10 cellular contexts compared by ENCODE assay signal in the genomic region with DNA sequence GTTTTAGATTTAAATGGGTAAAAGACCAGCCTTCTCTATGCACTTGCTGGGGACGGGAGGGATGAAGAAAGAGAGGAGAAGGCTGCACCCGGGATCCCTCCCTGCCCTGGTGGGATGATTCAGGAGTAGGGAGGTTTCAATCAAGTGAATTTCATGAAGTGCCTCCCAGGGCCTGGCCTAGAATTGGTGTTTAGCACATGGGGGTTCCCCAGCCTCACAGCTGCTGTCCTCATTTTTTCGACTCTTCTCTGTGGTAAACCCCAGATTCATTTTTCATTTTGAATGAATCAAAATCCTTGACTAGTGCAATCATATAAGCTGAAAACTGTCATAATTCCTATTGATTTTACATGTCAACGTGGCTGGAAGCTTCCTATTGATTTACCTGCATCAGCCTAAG.
DNase-seq lines count a peak whose midpoint lies in the region; ATAC-seq and TF ChIP-seq lines count a peak whose summit lies in the region.
"Had no signal": no experiment of that assay in that cellular context is flagged by ENCODE, and none has a peak within 500 bp of the region (broad histone marks: within the 10 kb centered on the region; RNA-seq: fewer than 3 reads in every experiment).

No MANE protein-coding gene starts in this region.

- H3K27me3 ChIP-seq in A673 (replicated peaks; ENCODE audit: insufficient read depth, low read depth, low read length, poor library complexity), result no peaks in the 10 kb centered on the region

- no TSS peak for BruUV-seq in A673 (replicated peaks; lab: Mats Ljungman, UMichigan)

- H3K4me3 Mint-ChIP-seq in activated CD4-positive, alpha-beta memory T cell treated with anti-CD3 and anti-CD28 coated beads for 36 hours, result no peak overlapping the region
- no peak overlapping the region for H3K4me3 Mint-ChIP-seq in activated CD4-positive, alpha-beta memory T cell treated with anti-CD3 and anti-CD28 coated beads, Interleukin-2, amount 10 ng/mL, durations not matched to agents 7 days and 5 days
- no peak overlapping the region for H3K4me3 Mint-ChIP-seq in activated T-cell treated with anti-CD3 and anti-CD28 coated beads, Interleukin-2, amount 50 U/mL, for 72 hours

- H3K27ac ChIP-seq in A673 (ENCODE audit: low read depth, low read length, poor library complexity, severe bottlenecking), result no peak overlapping the region
- H3K27ac ChIP-seq: A549, epithelial cell of prostate had no signal

- H3K9me3 ChIP-seq in A673 (ENCODE audit: low read depth, low read length, poor library complexity, severe bottlenecking), result no peaks in the 10 kb centered on the region
- H3K9me3 ChIP-seq: A549 had no signal

- no peak overlapping the region for H3K4me3 ChIP-seq in A673 (ENCODE audit: low read depth, low read length, poor library complexity, severe bottlenecking)
- H3K4me3 ChIP-seq: A549 had no signal

- H3K36me3 Mint-ChIP-seq in activated CD4-positive, alpha-beta memory T cell treated with anti-CD3 and anti-CD28 coated beads for 36 hours, result peaks cover 49% of the 10 kb centered on the region
- H3K36me3 Mint-ChIP-seq in activated CD4-positive, alpha-beta memory T cell treated with anti-CD3 and anti-CD28 coated beads, Interleukin-2, amount 10 ng/mL, durations not matched to agents 7 days and 5 days (ENCODE audit: low read depth), result peaks cover 54% of the 10 kb centered on the region
- peaks cover 3 to 15% of the 10 kb centered on the region in 2 donors for H3K36me3 Mint-ChIP-seq in activated T-cell treated with anti-CD3 and anti-CD28 coated beads, Interleukin-2, amount 50 U/mL, for 72 hours (ENCODE audit: insufficient read depth in 2 of 2)

- DNase-seq in activated CD4-positive, alpha-beta memory T cell treated with anti-CD3 and anti-CD28 coated beads for 36 hours, result peak; percentile 60
- no peak for DNase-seq in activated CD4-positive, alpha-beta memory T cell treated with anti-CD3 and anti-CD28 coated beads, Interleukin-2, amount 10 ng/mL, durations not matched to agents 7 days and 5 days
- DNase-seq in activated T-cell treated with anti-CD3 and anti-CD28 coated beads, Interleukin-2, amount 50 U/mL, for 72 hours, result peak; percentile 37 to 48
- peak; percentile 18 to 29 for DNase-seq in stimulated activated CD4-positive, alpha-beta T cell treated with anti-CD3 and anti-CD28 coated beads, Interleukin-4, amount 100 ng/mL, for 48 hours (ENCODE audit: low read depth in 2 of 2)
- DNase-seq in middle frontal gyrus (ENCODE audit: extremely low spot score, low spot score) (no peak), A673 (ENCODE audit: low spot score) (no peak), DMS 273 (lab: John Stamatoyannopoulos, UW; ENCODE audit: unreplicated experiment) (no peak)

- H3K36me3 ChIP-seq in A673 (ENCODE audit: insufficient read depth, low read length, poor library complexity, severe bottlenecking), result peaks cover 28% of the 10 kb centered on the region

- H3K27me3 Mint-ChIP-seq in activated CD4-positive, alpha-beta memory T cell treated with anti-CD3 and anti-CD28 coated beads for 36 hours, result peaks cover 13% of the 10 kb centered on the region
- H3K27me3 Mint-ChIP-seq in activated CD4-positive, alpha-beta memory T cell treated with anti-CD3 and anti-CD28 coated beads, Interleukin-2, amount 10 ng/mL, durations not matched to agents 7 days and 5 days, result peaks cover 29% of the 10 kb centered on the region
- peaks cover 13% of the 10 kb centered on the region for H3K27me3 Mint-ChIP-seq in activated T-cell treated with anti-CD3 and anti-CD28 coated beads, Interleukin-2, amount 50 U/mL, for 72 hours (ENCODE audit: low read depth)

- CTCF ChIA-PET in activated CD4-positive, alpha-beta memory T cell treated with anti-CD3 and anti-CD28 coated beads for 36 hours (lab: Charles Lee), result interaction anchor here (0.6 to 1.6 kb wide), 4 partner anchors 888 to 1179 kb away, joined by 3 to 7 read pairs (median 3); no protein-coding TSS in a partner anchor
- CTCF ChIA-PET in activated CD4-positive, alpha-beta memory T cell treated with anti-CD3 and anti-CD28 coated beads, Interleukin-2, amount 10 ng/mL, durations not matched to agents 7 days and 5 days (lab: Charles Lee), result interaction anchor here (1.3 to 2.2 kb wide), 3 partner anchors 42 to 1180 kb away, joined by 4 to 11 read pairs (median 4); no protein-coding TSS in a partner anchor
- CTCF ChIA-PET in A673 (lab: Charles Lee), result no interaction called here

- H3K27ac Mint-ChIP-seq in activated CD4-positive, alpha-beta memory T cell treated with anti-CD3 and anti-CD28 coated beads for 36 hours, result no peak overlapping the region
- no peak overlapping the region for H3K27ac Mint-ChIP-seq in activated CD4-positive, alpha-beta memory T cell treated with anti-CD3 and anti-CD28 coated beads, Interleukin-2, amount 10 ng/mL, durations not matched to agents 7 days and 5 days
- H3K27ac Mint-ChIP-seq in activated T-cell treated with anti-CD3 and anti-CD28 coated beads, Interleukin-2, amount 50 U/mL, for 72 hours, result no peak overlapping the region

- ATAC-seq in HG02798 (IDR thresholded peaks at IDR 0.05; ENCODE audit: poor library complexity, unreplicated experiment), result peak; percentile 44
- peak; percentile 30 to 39 for ATAC-seq in activated T-cell treated with anti-CD3 and anti-CD28 coated beads, Interleukin-2, amount 50 U/mL, for 72 hours (replicated peaks in 1 of 2)
- ATAC-seq: A549 had no signal

- peaks cover 32% of the 10 kb centered on the region for H3K4me1 ChIP-seq in A673 (ENCODE audit: insufficient read depth, low read length, poor library complexity, severe bottlenecking)

- H3K9me3 Mint-ChIP-seq in activated CD4-positive, alpha-beta memory T cell treated with anti-CD3 and anti-CD28 coated beads for 36 hours, result no peaks in the 10 kb centered on the region
- H3K9me3 Mint-ChIP-seq in activated CD4-positive, alpha-beta memory T cell treated with anti-CD3 and anti-CD28 coated beads, Interleukin-2, amount 10 ng/mL, durations not matched to agents 7 days and 5 days, result no peaks in the 10 kb centered on the region
- H3K9me3 Mint-ChIP-seq in activated T-cell treated with anti-CD3 and anti-CD28 coated beads, Interleukin-2, amount 50 U/mL, for 72 hours, result no peaks in the 10 kb centered on the region

- TF ChIP-seq CTCF in A673 (conservative IDR thresholded peaks at IDR 0.05; ENCODE audit: low read depth, low read length), result no peak

- intact Hi-C loops in activated CD4-positive, alpha-beta memory T cell treated with anti-CD3 and anti-CD28 coated beads for 36 hours (cut with micrococcal nuclease), result loop anchor here (5.0 kb wide), 1 partner anchor 1105 kb away; no protein-coding TSS in a partner anchor
- intact Hi-C loops in A673 (cut with micrococcal nuclease; ENCODE audit: unreplicated experiment), result no loop called here

- POLR2A ChIA-PET in activated CD4-positive, alpha-beta memory T cell treated with anti-CD3 and anti-CD28 coated beads for 36 hours (lab: Charles Lee), result interaction anchor here (0.9 kb wide), 1 partner anchor 179 kb away, joined by 4 read pairs; no protein-coding TSS in a partner anchor
- POLR2A ChIA-PET in activated CD4-positive, alpha-beta memory T cell treated with anti-CD3 and anti-CD28 coated beads, Interleukin-2, amount 10 ng/mL, durations not matched to agents 7 days and 5 days (lab: Charles Lee), result no interaction called here
- POLR2A ChIA-PET in A673 (lab: Charles Lee; ENCODE audit: low non-redundant PET), result no interaction called here

- H3K4me1 Mint-ChIP-seq in activated CD4-positive, alpha-beta memory T cell treated with anti-CD3 and anti-CD28 coated beads for 36 hours (ENCODE audit: low read depth), result peaks cover 41% of the 10 kb centered on the region
- peaks cover 29% of the 10 kb centered on the region for H3K4me1 Mint-ChIP-seq in activated CD4-positive, alpha-beta memory T cell treated with anti-CD3 and anti-CD28 coated beads, Interleukin-2, amount 10 ng/mL, durations not matched to agents 7 days and 5 days
- H3K4me1 Mint-ChIP-seq in activated T-cell treated with anti-CD3 and anti-CD28 coated beads, Interleukin-2, amount 50 U/mL, for 72 hours (ENCODE audit: low read depth), result peaks cover 50% of the 10 kb centered on the region

Comparison
In these comparisons a context has a peak if more than half of its experiments do, and no peak if none do; other contexts are left out.
1. DNase-seq: peak in activated CD4-positive, alpha-beta memory T cell treated with anti-CD3 and anti-CD28 coated beads for 36 hours (single experiment), activated T-cell treated with anti-CD3 and anti-CD28 coated beads, Interleukin-2, amount 50 U/mL, for 72 hours (2 of 2) and stimulated activated CD4-positive, alpha-beta T cell treated with anti-CD3 and anti-CD28 coated beads, Interleukin-4, amount 100 ng/mL, for 48 hours (2 of 2); none in activated CD4-positive, alpha-beta memory T cell treated with anti-CD3 and anti-CD28 coated beads, Interleukin-2, amount 10 ng/mL, durations not matched to agents 7 days and 5 days (single experiment), middle frontal gyrus (single experiment), A673 (single experiment) and DMS 273 (single experiment).